1 cellular context compared by ENCODE assay signal in the genomic region with DNA sequence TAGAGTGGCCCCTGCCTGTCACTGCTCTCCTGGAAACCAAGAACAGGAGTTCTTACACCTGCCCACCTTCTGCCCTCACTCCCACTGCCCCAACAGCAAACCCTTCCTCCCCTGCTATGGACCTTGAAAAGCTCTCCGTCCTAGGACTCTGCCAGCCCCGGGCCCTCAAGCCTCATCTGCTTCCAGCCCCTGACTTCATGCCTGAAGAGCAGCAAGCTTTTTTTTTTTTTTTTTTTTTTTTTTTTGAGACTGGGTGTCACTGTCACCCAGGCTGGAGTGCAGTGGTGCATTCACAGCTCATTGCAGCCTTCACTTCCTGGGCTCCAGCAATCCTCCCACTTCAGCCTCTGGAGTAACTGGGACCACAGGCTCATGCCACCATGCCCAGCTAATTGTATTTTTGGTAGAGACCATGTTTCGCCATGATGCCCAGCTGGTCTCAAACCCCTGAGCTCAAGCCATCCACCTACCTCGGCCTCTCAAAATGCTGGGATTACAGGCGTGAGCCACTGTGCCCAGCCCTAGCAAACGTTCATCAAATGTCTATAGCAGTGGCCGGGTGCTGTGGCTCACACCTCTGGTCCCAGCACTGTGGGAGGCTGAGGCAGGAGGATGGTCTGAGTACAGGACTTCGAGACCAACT.
TF ChIP-seq lines count a peak whose summit lies in the region.

No MANE protein-coding gene starts in this region.

TF ChIP-seq in HepG2, 621 proteins besides CTCF, POLR2A, EP300 and RAD21:
- TF ChIP-seq AKAP8 (CRISPR knock-in tag; IDR thresholded peaks at IDR 0.05) (peak; percentile 29; the same call in 1 of the 2 replicates), ZNF180 (CRISPR knock-in tag; IDR thresholded peaks at IDR 0.05; ENCODE audit: borderline replicate concordance, low read depth) (0 out of 2 replicates have a peak, but pooled peaks have one; percentile 51), ZNF20 (CRISPR knock-in tag; IDR thresholded peaks at IDR 0.05) (no peak), NRL (CRISPR knock-in tag; IDR thresholded peaks at IDR 0.05; ENCODE audit: borderline replicate concordance) (peak; percentile 52; the same call in 1 of the 2 replicates), POLR2AphosphoS2 (IDR thresholded peaks at IDR 0.05; ENCODE audit: low read depth, low read length) (0 out of 2 replicates have a peak, but pooled peaks have one; percentile 5), SAFB2 (CRISPR knock-in tag; IDR thresholded peaks at IDR 0.05; ENCODE audit: borderline replicate concordance, low read depth) (0 out of 2 replicates have a peak, but pooled peaks have one; percentile 30), NONO (IDR thresholded peaks at IDR 0.05) (no peak), NONO (CRISPR knock-in tag; conservative IDR thresholded peaks at IDR 0.05) (0 out of 2 replicates have a peak, but pooled peaks have one; percentile 10), PITX1 (CRISPR knock-in tag; IDR thresholded peaks at IDR 0.05) (0 out of 2 replicates have a peak, but pooled peaks have one; percentile 23), POLR2G (IDR thresholded peaks at IDR 0.05; ENCODE audit: low read depth, low read length) (peak; percentile 51; the same call in 1 of the 2 replicates), MBNL3 (CRISPR knock-in tag; conservative IDR thresholded peaks at IDR 0.05) (no peak), U2AF1 (optimal IDR thresholded peaks at IDR 0.05; ENCODE audit: low read depth, low read length) (peak; percentile 28), RXRB (CRISPR knock-in tag; IDR thresholded peaks at IDR 0.05; ENCODE audit: borderline replicate concordance) (no peak), KDM2A (CRISPR knock-in tag; IDR thresholded peaks at IDR 0.05; ENCODE audit: borderline replicate concordance, low read depth) (peak; percentile 13), ZNF878 (CRISPR knock-in tag; IDR thresholded peaks at IDR 0.05) (no peak), TEAD2 (CRISPR knock-in tag; IDR thresholded peaks at IDR 0.05) (no peak), SIN3A (IDR thresholded peaks at IDR 0.05; ENCODE audit: borderline replicate concordance, low read depth, low read length) (no peak), SUZ12 (IDR thresholded peaks at IDR 0.05; ENCODE audit: low read depth, low read length) (no peak), ZNF619 (CRISPR knock-in tag; IDR thresholded peaks at IDR 0.05) (0 out of 2 replicates have a peak, but pooled peaks have one; percentile 44), CHD4 (IDR thresholded peaks at IDR 0.05; ENCODE audit: borderline replicate concordance, low read length) (no peak), KAT7 (CRISPR knock-in tag; IDR thresholded peaks at IDR 0.05; ENCODE audit: borderline replicate concordance) (no peak), ZNF615 (CRISPR knock-in tag; IDR thresholded peaks at IDR 0.05; ENCODE audit: borderline replicate concordance) (0 out of 2 replicates have a peak, but pooled peaks have one; percentile 10), ZNF788 (CRISPR knock-in tag; IDR thresholded peaks at IDR 0.05; ENCODE audit: borderline replicate concordance) (0 out of 2 replicates have a peak, but pooled peaks have one; percentile 13), KMT2A (CRISPR knock-in tag; IDR thresholded peaks at IDR 0.05) (0 out of 2 replicates have a peak, but pooled peaks have one; percentile 23), ZNF501 (CRISPR knock-in tag; IDR thresholded peaks at IDR 0.05) (0 out of 2 replicates have a peak, but pooled peaks have one; percentile 19), PCBP1 (IDR thresholded peaks at IDR 0.05; ENCODE audit: borderline replicate concordance, low read depth, low read length) (no peak), ZBTB8A (CRISPR knock-in tag; IDR thresholded peaks at IDR 0.05; ENCODE audit: borderline replicate concordance, low read depth) (no peak), DR1 (CRISPR knock-in tag; IDR thresholded peaks at IDR 0.05) (no peak), RBM22 (optimal IDR thresholded peaks at IDR 0.05; ENCODE audit: low read length) (peak; percentile 56), ZNF143 (CRISPR knock-in tag; IDR thresholded peaks at IDR 0.05) (0 out of 2 replicates have a peak, but pooled peaks have one; percentile 8), AGO2 (optimal IDR thresholded peaks at IDR 0.05; ENCODE audit: low read depth, low read length) (peak; percentile 88), SALL2 (CRISPR knock-in tag; IDR thresholded peaks at IDR 0.05) (no peak), DNMT1 (CRISPR knock-in tag; IDR thresholded peaks at IDR 0.05) (0 out of 2 replicates have a peak, but pooled peaks have one; percentile 29), ISL2 (CRISPR knock-in tag; IDR thresholded peaks at IDR 0.05) (no peak)
- TF ChIP-seq, protein P1, sequence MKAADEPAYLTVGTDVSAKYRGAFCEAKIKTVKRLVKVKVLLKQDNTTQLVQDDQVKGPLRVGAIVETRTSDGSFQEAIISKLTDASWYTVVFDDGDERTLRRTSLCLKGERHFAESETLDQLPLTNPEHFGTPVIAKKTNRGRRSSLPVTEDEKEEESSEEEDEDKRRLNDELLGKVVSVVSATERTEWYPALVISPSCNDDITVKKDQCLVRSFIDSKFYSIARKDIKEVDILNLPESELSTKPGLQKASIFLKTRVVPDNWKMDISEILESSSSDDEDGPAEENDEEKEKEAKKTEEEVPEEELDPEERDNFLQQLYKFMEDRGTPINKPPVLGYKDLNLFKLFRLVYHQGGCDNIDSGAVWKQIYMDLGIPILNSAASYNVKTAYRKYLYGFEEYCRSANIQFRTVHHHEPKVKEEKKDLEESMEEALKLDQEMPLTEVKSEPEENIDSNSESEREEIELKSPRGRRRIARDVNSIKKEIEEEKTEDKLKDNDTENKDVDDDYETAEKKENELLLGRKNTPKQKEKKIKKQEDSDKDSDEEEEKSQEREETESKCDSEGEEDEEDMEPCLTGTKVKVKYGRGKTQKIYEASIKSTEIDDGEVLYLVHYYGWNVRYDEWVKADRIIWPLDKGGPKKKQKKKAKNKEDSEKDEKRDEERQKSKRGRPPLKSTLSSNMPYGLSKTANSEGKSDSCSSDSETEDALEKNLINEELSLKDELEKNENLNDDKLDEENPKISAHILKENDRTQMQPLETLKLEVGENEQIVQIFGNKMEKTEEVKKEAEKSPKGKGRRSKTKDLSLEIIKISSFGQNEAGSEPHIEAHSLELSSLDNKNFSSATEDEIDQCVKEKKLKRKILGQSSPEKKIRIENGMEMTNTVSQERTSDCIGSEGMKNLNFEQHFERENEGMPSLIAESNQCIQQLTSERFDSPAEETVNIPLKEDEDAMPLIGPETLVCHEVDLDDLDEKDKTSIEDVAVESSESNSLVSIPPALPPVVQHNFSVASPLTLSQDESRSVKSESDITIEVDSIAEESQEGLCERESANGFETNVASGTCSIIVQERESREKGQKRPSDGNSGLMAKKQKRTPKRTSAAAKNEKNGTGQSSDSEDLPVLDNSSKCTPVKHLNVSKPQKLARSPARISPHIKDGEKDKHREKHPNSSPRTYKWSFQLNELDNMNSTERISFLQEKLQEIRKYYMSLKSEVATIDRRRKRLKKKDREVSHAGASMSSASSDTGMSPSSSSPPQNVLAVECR (CRISPR knock-in tag; IDR thresholded peaks at IDR 0.05; ENCODE audit: borderline replicate concordance): 0 out of 2 replicates have a peak, but pooled peaks have one; percentile 23
- TF ChIP-seq, protein P2, sequence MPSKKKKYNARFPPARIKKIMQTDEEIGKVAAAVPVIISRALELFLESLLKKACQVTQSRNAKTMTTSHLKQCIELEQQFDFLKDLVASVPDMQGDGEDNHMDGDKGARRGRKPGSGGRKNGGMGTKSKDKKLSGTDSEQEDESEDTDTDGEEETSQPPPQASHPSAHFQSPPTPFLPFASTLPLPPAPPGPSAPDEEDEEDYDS (CRISPR knock-in tag; IDR thresholded peaks at IDR 0.05): no peak
- TF ChIP-seq, protein P3, sequence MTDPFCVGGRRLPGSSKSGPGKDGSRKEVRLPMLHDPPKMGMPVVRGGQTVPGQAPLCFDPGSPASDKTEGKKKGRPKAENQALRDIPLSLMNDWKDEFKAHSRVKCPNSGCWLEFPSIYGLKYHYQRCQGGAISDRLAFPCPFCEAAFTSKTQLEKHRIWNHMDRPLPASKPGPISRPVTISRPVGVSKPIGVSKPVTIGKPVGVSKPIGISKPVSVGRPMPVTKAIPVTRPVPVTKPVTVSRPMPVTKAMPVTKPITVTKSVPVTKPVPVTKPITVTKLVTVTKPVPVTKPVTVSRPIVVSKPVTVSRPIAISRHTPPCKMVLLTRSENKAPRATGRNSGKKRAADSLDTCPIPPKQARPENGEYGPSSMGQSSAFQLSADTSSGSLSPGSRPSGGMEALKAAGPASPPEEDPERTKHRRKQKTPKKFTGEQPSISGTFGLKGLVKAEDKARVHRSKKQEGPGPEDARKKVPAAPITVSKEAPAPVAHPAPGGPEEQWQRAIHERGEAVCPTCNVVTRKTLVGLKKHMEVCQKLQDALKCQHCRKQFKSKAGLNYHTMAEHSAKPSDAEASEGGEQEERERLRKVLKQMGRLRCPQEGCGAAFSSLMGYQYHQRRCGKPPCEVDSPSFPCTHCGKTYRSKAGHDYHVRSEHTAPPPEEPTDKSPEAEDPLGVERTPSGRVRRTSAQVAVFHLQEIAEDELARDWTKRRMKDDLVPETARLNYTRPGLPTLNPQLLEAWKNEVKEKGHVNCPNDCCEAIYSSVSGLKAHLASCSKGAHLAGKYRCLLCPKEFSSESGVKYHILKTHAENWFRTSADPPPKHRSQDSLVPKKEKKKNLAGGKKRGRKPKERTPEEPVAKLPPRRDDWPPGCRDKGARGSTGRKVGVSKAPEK (CRISPR knock-in tag; IDR thresholded peaks at IDR 0.05; ENCODE audit: borderline replicate concordance): 0 out of 2 replicates have a peak, but pooled peaks have one; percentile 51
- TF ChIP-seq, protein P4, sequence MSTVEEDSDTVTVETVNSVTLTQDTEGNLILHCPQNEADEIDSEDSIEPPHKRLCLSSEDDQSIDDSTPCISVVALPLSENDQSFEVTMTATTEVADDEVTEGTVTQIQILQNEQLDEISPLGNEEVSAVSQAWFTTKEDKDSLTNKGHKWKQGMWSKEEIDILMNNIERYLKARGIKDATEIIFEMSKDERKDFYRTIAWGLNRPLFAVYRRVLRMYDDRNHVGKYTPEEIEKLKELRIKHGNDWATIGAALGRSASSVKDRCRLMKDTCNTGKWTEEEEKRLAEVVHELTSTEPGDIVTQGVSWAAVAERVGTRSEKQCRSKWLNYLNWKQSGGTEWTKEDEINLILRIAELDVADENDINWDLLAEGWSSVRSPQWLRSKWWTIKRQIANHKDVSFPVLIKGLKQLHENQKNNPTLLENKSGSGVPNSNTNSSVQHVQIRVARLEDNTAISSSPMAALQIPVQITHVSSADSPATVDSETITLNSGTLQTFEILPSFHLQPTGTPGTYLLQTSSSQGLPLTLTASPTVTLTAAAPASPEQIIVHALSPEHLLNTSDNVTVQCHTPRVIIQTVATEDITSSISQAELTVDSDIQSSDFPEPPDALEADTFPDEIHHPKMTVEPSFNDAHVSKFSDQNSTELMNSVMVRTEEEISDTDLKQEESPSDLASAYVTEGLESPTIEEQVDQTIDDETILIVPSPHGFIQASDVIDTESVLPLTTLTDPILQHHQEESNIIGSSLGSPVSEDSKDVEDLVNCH (CRISPR knock-in tag; IDR thresholded peaks at IDR 0.05): no peak
- TF ChIP-seq, protein P5, sequence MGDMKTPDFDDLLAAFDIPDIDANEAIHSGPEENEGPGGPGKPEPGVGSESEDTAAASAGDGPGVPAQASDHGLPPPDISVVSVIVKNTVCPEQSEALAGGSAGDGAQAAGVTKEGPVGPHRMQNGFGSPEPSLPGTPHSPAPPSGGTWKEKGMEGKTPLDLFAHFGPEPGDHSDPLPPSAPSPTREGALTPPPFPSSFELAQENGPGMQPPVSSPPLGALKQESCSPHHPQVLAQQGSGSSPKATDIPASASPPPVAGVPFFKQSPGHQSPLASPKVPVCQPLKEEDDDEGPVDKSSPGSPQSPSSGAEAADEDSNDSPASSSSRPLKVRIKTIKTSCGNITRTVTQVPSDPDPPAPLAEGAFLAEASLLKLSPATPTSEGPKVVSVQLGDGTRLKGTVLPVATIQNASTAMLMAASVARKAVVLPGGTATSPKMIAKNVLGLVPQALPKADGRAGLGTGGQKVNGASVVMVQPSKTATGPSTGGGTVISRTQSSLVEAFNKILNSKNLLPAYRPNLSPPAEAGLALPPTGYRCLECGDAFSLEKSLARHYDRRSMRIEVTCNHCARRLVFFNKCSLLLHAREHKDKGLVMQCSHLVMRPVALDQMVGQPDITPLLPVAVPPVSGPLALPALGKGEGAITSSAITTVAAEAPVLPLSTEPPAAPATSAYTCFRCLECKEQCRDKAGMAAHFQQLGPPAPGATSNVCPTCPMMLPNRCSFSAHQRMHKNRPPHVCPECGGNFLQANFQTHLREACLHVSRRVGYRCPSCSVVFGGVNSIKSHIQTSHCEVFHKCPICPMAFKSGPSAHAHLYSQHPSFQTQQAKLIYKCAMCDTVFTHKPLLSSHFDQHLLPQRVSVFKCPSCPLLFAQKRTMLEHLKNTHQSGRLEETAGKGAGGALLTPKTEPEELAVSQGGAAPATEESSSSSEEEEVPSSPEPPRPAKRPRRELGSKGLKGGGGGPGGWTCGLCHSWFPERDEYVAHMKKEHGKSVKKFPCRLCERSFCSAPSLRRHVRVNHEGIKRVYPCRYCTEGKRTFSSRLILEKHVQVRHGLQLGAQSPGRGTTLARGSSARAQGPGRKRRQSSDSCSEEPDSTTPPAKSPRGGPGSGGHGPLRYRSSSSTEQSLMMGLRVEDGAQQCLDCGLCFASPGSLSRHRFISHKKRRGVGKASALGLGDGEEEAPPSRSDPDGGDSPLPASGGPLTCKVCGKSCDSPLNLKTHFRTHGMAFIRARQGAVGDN (CRISPR knock-in tag; IDR thresholded peaks at IDR 0.05): peak; percentile 13; the same call in 1 of the 2 replicates
- TF ChIP-seq, protein P6, sequence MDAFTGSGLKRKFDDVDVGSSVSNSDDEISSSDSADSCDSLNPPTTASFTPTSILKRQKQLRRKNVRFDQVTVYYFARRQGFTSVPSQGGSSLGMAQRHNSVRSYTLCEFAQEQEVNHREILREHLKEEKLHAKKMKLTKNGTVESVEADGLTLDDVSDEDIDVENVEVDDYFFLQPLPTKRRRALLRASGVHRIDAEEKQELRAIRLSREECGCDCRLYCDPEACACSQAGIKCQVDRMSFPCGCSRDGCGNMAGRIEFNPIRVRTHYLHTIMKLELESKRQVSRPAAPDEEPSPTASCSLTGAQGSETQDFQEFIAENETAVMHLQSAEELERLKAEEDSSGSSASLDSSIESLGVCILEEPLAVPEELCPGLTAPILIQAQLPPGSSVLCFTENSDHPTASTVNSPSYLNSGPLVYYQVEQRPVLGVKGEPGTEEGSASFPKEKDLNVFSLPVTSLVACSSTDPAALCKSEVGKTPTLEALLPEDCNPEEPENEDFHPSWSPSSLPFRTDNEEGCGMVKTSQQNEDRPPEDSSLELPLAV (CRISPR knock-in tag; conservative IDR thresholded peaks at IDR 0.05; ENCODE audit: low read depth): no peak
- TF ChIP-seq, protein P7, sequence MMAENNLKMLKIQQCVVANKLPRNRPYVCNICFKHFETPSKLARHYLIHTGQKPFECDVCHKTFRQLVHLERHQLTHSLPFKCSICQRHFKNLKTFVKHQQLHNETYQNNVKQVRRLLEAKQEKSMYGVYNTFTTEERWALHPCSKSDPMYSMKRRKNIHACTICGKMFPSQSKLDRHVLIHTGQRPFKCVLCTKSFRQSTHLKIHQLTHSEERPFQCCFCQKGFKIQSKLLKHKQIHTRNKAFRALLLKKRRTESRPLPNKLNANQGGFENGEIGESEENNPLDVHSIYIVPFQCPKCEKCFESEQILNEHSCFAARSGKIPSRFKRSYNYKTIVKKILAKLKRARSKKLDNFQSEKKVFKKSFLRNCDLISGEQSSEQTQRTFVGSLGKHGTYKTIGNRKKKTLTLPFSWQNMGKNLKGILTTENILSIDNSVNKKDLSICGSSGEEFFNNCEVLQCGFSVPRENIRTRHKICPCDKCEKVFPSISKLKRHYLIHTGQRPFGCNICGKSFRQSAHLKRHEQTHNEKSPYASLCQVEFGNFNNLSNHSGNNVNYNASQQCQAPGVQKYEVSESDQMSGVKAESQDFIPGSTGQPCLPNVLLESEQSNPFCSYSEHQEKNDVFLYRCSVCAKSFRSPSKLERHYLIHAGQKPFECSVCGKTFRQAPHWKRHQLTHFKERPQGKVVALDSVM (CRISPR knock-in tag; IDR thresholded peaks at IDR 0.05): peak; percentile 28; the same call in 1 of the 2 replicates
